In the genomic region with DNA sequence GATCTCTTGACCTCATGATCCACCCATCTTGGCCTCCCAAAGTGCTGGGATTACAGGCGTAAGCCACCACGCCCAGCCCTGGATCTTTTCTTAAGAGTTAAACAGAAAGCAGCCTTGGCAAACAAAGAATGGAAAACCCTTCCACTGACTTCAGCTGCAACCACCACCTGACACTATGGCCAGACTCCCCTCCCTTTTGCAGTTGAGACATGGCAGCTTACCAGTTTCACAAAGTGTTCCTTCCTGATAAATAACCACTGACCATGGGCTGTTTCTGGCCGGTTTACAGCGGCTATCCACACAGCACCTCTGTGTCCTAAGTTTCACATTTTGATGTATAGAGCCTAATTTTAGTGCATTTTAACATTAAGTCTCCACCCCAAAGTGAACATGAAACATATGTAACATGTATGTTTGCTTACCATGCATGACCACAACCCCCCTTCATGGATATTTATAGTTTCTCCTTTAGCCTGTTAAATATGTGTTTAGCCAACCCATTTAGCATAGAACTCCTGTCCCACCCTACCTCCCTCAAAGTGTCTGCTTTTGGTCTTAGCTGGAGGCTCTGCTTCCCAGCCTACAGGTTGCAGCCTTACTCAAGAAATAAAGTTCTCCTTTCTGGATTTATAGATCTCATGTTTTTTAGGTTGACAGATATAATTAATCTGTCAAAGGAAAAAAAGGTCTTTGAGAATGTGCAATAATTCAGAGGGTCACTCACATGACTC, we compare ENCODE assay signal across 1 cellular context.
TF ChIP-seq lines count a peak whose summit lies in the region.

No MANE protein-coding gene starts in this region.

TF ChIP-seq in HepG2, 621 proteins besides CTCF, POLR2A, EP300 and RAD21:
- TF ChIP-seq SIX4 (CRISPR knock-in tag; IDR thresholded peaks at IDR 0.05) (no peak), ZNF7 (CRISPR knock-in tag; IDR thresholded peaks at IDR 0.05) (peak; percentile 73)
